In the genomic region with DNA sequence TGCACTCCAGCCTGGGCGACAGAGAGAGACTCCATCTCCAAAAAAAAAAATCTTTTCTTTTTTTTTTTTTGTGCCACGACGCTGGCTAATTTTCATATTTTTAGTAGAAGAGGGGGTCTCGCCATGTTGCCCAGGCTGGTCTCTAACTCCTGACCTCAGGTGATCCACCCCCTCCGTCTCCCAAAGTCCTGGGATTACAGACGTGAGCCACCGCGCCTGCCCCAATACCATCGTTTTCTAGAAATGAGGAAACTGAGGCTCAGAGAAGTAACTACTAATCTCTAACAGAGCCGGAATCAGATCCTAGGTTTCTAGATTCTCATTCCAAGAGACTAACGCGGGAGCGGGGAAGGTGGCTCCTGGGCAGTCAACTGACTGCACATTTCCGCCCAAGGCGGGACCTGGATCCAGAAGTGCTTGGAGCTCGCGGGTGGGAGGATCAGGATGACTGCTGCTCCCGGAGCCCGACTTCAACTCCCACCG, we compare ENCODE assay signal across 8 cellular contexts. TPM values are rescaled to one million over a fixed set of nuclear protein-coding genes. Genes with fewer than 3 reads are reported as not detected.
DNase-seq lines count a peak whose midpoint lies in the region; ATAC-seq and TF ChIP-seq lines count a peak whose summit lies in the region.

No MANE protein-coding gene starts in this region.

- H3K27me3 ChIP-seq in SJSA1 (replicated peaks) (no peaks in the 10 kb centered on the region), esophagus muscularis mucosa (no peaks in the 10 kb centered on the region), neuron (ENCODE audit: insufficient read depth, low read length) (no peaks in the 10 kb centered on the region)

- H3K4me1 ChIP-seq in SJSA1 (replicated peaks) (peaks cover 7% of the 10 kb centered on the region), esophagus muscularis mucosa (peaks cover 17 to 38% (median 32%) of the 10 kb centered on the region in 4 donors), neuron (ENCODE audit: insufficient read depth, low read length) (peaks cover 8% of the 10 kb centered on the region)

- H3K36me3 ChIP-seq in SJSA1: peaks cover under 1% of the 10 kb centered on the region; the same call in 1 of the 2 replicates
- peaks cover 0 to 3% (median 0%) of the 10 kb centered on the region in 4 donors for H3K36me3 ChIP-seq in esophagus muscularis mucosa
- H3K36me3 ChIP-seq in neuron (ENCODE audit: insufficient read depth, low read length): no peaks in the 10 kb centered on the region

- H3K27ac ChIP-seq in SJSA1: peak overlapping the region; percentile 33
- H3K27ac ChIP-seq in esophagus muscularis mucosa (replicated peaks in 1 of 4): peak overlapping the region; percentile 89 to 95 (median 92)

- WGBS in esophagus muscularis mucosa: 0% methylated on average over 12 of the region's 20 CpGs

- intact Hi-C loops in esophagus muscularis mucosa (cut with DNase I): loop anchor here (1.0 to 5.0 kb wide), 3 partner anchors 51 to 235 kb away; a partner anchor contains a TSS

- TF ChIP-seq POLR2A in esophagus muscularis mucosa (IDR thresholded peaks at IDR 0.05; ENCODE audit: low read depth): no peak

- H3K4me3 ChIP-seq in GM12875 (ENCODE audit: low read depth, low read length) (peak overlapping the region; percentile 79), SJSA1 (peak overlapping the region; percentile 53), esophagus muscularis mucosa (peak overlapping the region; percentile 73 to 94 (median 81)), neuron (ENCODE audit: low read length) (peak overlapping the region; percentile 82)

- H3K9me3 ChIP-seq in SJSA1 (replicated peaks) (no peaks in the 10 kb centered on the region), esophagus muscularis mucosa (no peaks in the 10 kb centered on the region), neuron (ENCODE audit: low read length) (no peaks in the 10 kb centered on the region)

- peak; percentile 30 for ATAC-seq in HG02759 (IDR thresholded peaks at IDR 0.05; ENCODE audit: unreplicated experiment)
- no peak for ATAC-seq in GM18520 (IDR thresholded peaks at IDR 0.05; ENCODE audit: unreplicated experiment)

- DNase-seq in SJSA1 (ENCODE audit: low read depth in 1 of 2, low spot score in 2 of 2) (no peak), esophagus muscularis mucosa (ENCODE audit: extremely low spot score) (no peak), NCI-H526 treated with DMSO at 0.1 percent for 48 hours (lab: John Stamatoyannopoulos, UW) (no peak)
- DNase-seq in activated CD4-positive, alpha-beta T cell treated with anti-CD3 and anti-CD28 coated beads for 4 hours: no peak

- no peak for TF ChIP-seq EP300 in esophagus muscularis mucosa (IDR thresholded peaks at IDR 0.05)

- TF ChIP-seq CTCF in GM12875 (IDR thresholded peaks at IDR 0.05; ENCODE audit: borderline replicate concordance, insufficient read depth, low read depth, low read length) (no peak), esophagus muscularis mucosa (IDR thresholded peaks at IDR 0.05) (no peak)

- peak overlapping the region; percentile 98 for H2AFZ ChIP-seq in neuron (ENCODE audit: low read depth, low read length)

RNA-seq across cellular contexts. Expression of a gene that starts 13.6 kb away (rescaled TPM):
- total RNA-seq in SJSA1 (2014; rRNA removed; shearing (Covaris generic)): 13.4 and 17.5 TPM in 2 replicates
- 10 to 100 TPM; 28.2 to 51.5 (median 44.0) TPM for total RNA-seq in esophagus muscularis mucosa

RNA-seq across cellular contexts. Expression of a gene that starts 27.8 kb away (rescaled TPM):
- 40.2 and 61.7 TPM in 2 replicates for total RNA-seq in SJSA1 (2014; rRNA removed; shearing (Covaris generic))
- 10 to 100 TPM; 27.7 to 53.0 (median 39.5) TPM for total RNA-seq in esophagus muscularis mucosa

RNA-seq across cellular contexts. Expression of a gene that starts 36.4 kb away (rescaled TPM):
- total RNA-seq in SJSA1 (2014; rRNA removed; shearing (Covaris generic)): 81.8 and 125 TPM in 2 replicates
- 100 to 1,000 TPM in 1 of 4 donors, 10 to 100 TPM in 3; 77.2 to 106 (median 83.1) TPM for total RNA-seq in esophagus muscularis mucosa

RNA-seq across cellular contexts. Expression of a gene that starts 50.6 kb away (rescaled TPM):
- 96.2 and 138 TPM in 2 replicates for total RNA-seq in SJSA1 (2014; rRNA removed; shearing (Covaris generic))
- total RNA-seq in esophagus muscularis mucosa: 10 to 100 TPM; 46.9 to 68.8 (median 59.5) TPM

RNA-seq across cellular contexts. Expression of a gene that starts 56.5 kb away (rescaled TPM):
- 6.9 and 9.4 TPM in 2 replicates for total RNA-seq in SJSA1 (2014; rRNA removed; shearing (Covaris generic))
- total RNA-seq in esophagus muscularis mucosa: 10 to 100 TPM in 3 of 4 donors, 1 to 10 TPM in 1; 8.3 to 28.3 (median 11.8) TPM
